23 cellular contexts compared by ENCODE assay signal in the genomic region with DNA sequence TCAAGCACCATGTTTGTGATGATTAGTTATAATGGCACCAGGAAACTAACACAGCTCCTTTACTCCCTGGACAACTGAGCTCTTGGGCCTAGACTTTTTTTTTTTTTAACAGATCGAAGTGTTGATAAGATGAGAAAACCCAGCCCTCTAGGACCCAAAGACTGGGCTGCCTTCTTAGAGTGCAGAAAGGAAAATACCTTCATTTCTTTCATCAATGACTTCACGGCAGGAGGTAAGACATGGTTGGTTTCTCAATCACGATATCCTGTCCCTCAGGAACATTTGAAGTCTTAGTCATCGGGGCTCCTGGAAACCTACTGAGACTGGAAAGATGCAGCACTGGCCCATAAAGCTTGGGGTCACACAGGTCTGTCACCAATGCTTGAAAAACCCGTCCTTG.
DNase-seq lines count a peak whose midpoint lies in the region; ATAC-seq and TF ChIP-seq lines count a peak whose summit lies in the region.
"Had no signal": no experiment of that assay in that cellular context is flagged by ENCODE, and none has a peak within 500 bp of the region (broad histone marks: within the 10 kb centered on the region; RNA-seq: fewer than 3 reads in every experiment).

No MANE protein-coding gene starts in this region.

- H3K4me3 ChIP-seq in CD4-positive, CD25-positive, alpha-beta regulatory T cell (ENCODE audit: low read depth, low read length): no peak overlapping the region
- H3K4me3 ChIP-seq in choroid plexus epithelial cell (ENCODE audit: low read depth, low read length) (no peak overlapping the region), neuronal stem cell (ENCODE audit: low read length in 2 of 2) (no peak overlapping the region), smooth muscle cell (no peak overlapping the region)
- H3K4me3 ChIP-seq: A549; BLaER1 treated with 17β-estradiol and CSF1 and Interleukin-3, amounts not matched to agents 10 nM and 100 nM; GM23338; HAP-1 had no signal

- no peak overlapping the region for H2BK120ac ChIP-seq in neuronal stem cell (ENCODE audit: low read depth, low read length)

- no peak overlapping the region for H2BK15ac ChIP-seq in neuronal stem cell (ENCODE audit: low read length)

- CTCF ChIA-PET in HEK293T (lab: Yijun Ruan, JAX): no interaction called here

- peaks cover 4% of the 10 kb centered on the region for H3K27me3 ChIP-seq in CD4-positive, CD25-positive, alpha-beta regulatory T cell (ENCODE audit: control insufficient read depth, insufficient read depth, low read length)
- no peaks in the 10 kb centered on the region for H3K27me3 ChIP-seq in neuronal stem cell (ENCODE audit: control insufficient read depth in 3 of 3, insufficient read depth in 3 of 3, low read depth in 1 of 3, low read length in 3 of 3)
- H3K27me3 ChIP-seq in smooth muscle cell (ENCODE audit: low read depth): peaks cover 31% of the 10 kb centered on the region
- H3K27me3 ChIP-seq: BE2C; BLaER1 treated with 17β-estradiol and CSF1 and Interleukin-3, amounts not matched to agents 10 nM and 100 nM had no signal

- H3K79me2 ChIP-seq in smooth muscle cell (ENCODE audit: low read depth): no peaks in the 10 kb centered on the region

- H3K9me3 Mint-ChIP-seq in CD4-positive, CD25-positive, alpha-beta regulatory T cell: peaks cover 0 to 10% (median 3%) of the 10 kb centered on the region in 7 donors
- H3K9me3 Mint-ChIP-seq: GM23338 had no signal

- H3K27ac Mint-ChIP-seq in CD4-positive, CD25-positive, alpha-beta regulatory T cell: peak overlapping the region in 2 of 3 donors; percentile 33 to 43
- H3K27ac Mint-ChIP-seq: CD4-positive, alpha-beta memory T cell; GM23338 had no signal

- H4K8ac ChIP-seq in neuronal stem cell (ENCODE audit: low read depth, low read length): no peak overlapping the region

- H2BK5ac ChIP-seq in neuronal stem cell (ENCODE audit: low read length): no peak overlapping the region

- no peak overlapping the region for H3K14ac ChIP-seq in neuronal stem cell (ENCODE audit: low read length)

- no peak overlapping the region for H3K18ac ChIP-seq in neuronal stem cell (ENCODE audit: low read length)

- no peak for DNase-seq in CD4-positive, CD25-positive, alpha-beta regulatory T cell
- DNase-seq in M059J (ENCODE audit: low read depth): peak; percentile 42
- peak; percentile 18 for DNase-seq in choroid plexus epithelial cell (ENCODE audit: low read depth)
- no peak for DNase-seq in neuronal stem cell (ENCODE audit: low spot score)
- no peak for DNase-seq in smooth muscle cell (lab: John Stamatoyannopoulos, UW; ENCODE audit: unreplicated experiment)
- no peak for DNase-seq in HEK293T (ENCODE audit: extremely low spot score)
- no peak for DNase-seq in T-helper 2 cell
- DNase-seq: 8988T; ACHN; AML-193; BE2C; Calu3; CD4-positive, alpha-beta memory T cell; COR-L47; DMS53; DMS79 treated with DMSO at 0.1 percent for 48 hours; GF-D8 had no signal

- H3K4ac ChIP-seq in neuronal stem cell (ENCODE audit: low read length): no peak overlapping the region

- ATAC-seq in CD4-positive, CD25-positive, alpha-beta regulatory T cell (ENCODE audit: low read depth in 2 of 2): no peak
- no peak for ATAC-seq in HG03432 (IDR thresholded peaks at IDR 0.05; ENCODE audit: unreplicated experiment)
- ATAC-seq: A549, GM23338 had no signal

- H3K27ac ChIP-seq in CD4-positive, CD25-positive, alpha-beta regulatory T cell (ENCODE audit: insufficient read depth, low read length, poor library complexity, severe bottlenecking): no peak overlapping the region
- H3K27ac ChIP-seq in neuronal stem cell (replicated peaks; ENCODE audit: low read length) (no peak overlapping the region), smooth muscle cell (ENCODE audit: low read depth) (no peak overlapping the region)
- H3K27ac ChIP-seq: A549; BLaER1 treated with 17β-estradiol and CSF1 and Interleukin-3, amounts not matched to agents 10 nM and 100 nM had no signal

- H3K9me3 ChIP-seq in CD4-positive, CD25-positive, alpha-beta regulatory T cell (ENCODE audit: control insufficient read depth in 2 of 2, low read length in 2 of 2): peaks cover 0 to 6% of the 10 kb centered on the region in 2 experiments
- H3K9me3 ChIP-seq in neuronal stem cell (replicated peaks in 1 of 2; ENCODE audit: control insufficient read depth in 2 of 2, insufficient read depth in 1 of 2, low read depth in 1 of 2, low read length in 2 of 2) (peaks cover 0 to 2% of the 10 kb centered on the region in 2 donors), smooth muscle cell (replicated peaks; ENCODE audit: low read depth) (no peaks in the 10 kb centered on the region)
- H3K9me3 ChIP-seq: A549, BE2C, HAP-1 had no signal

- peaks cover 21% of the 10 kb centered on the region for H3K27me3 Mint-ChIP-seq in CD4-positive, CD25-positive, alpha-beta regulatory T cell

- H3K4me1 Mint-ChIP-seq in CD4-positive, CD25-positive, alpha-beta regulatory T cell: no peaks in the 10 kb centered on the region
- H3K4me1 Mint-ChIP-seq: CD14-positive monocyte, GM23338 had no signal

- no peaks in the 10 kb centered on the region for H4K20me1 ChIP-seq in smooth muscle cell (ENCODE audit: low read depth)
- H4K20me1 ChIP-seq: BLaER1 treated with 17β-estradiol and CSF1 and Interleukin-3, amounts not matched to agents 10 nM and 100 nM had no signal

- no peaks in the 10 kb centered on the region for H3K4me1 ChIP-seq in CD4-positive, CD25-positive, alpha-beta regulatory T cell (ENCODE audit: control insufficient read depth, insufficient read depth, low read length, poor library complexity, severe bottlenecking)
- H3K4me1 ChIP-seq in neuronal stem cell (ENCODE audit: control insufficient read depth in 2 of 2, insufficient read depth in 1 of 2, low read depth in 1 of 2, low read length in 2 of 2): peaks cover 0 to 2% of the 10 kb centered on the region in 2 donors
- no peaks in the 10 kb centered on the region for H3K4me1 ChIP-seq in smooth muscle cell (ENCODE audit: low read depth)
- H3K4me1 ChIP-seq: A549, BE2C, HAP-1 had no signal

- H3K9ac ChIP-seq in neuronal stem cell (ENCODE audit: low read depth, low read length, poor library complexity) (no peak overlapping the region), smooth muscle cell (ENCODE audit: low read depth) (no peak overlapping the region)
- H3K9ac ChIP-seq: BLaER1 treated with 17β-estradiol and CSF1 and Interleukin-3, amounts not matched to agents 10 nM and 100 nM had no signal

- no peaks in the 10 kb centered on the region for H3K36me3 Mint-ChIP-seq in CD4-positive, CD25-positive, alpha-beta regulatory T cell
- H3K36me3 Mint-ChIP-seq: CD14-positive monocyte; CD4-positive, alpha-beta memory T cell had no signal

- H2AK5ac ChIP-seq in neuronal stem cell (ENCODE audit: low read depth, low read length): peak overlapping the region; percentile 30

- H2BK12ac ChIP-seq in neuronal stem cell (ENCODE audit: low read length): no peak overlapping the region

- POLR2A ChIA-PET in HEK293T (lab: Yijun Ruan, JAX): no interaction called here

- H3K4me2 ChIP-seq in neuronal stem cell (ENCODE audit: insufficient read depth, low read length, poor library complexity, severe bottlenecking) (no peak overlapping the region), smooth muscle cell (no peak overlapping the region)
- H3K4me2 ChIP-seq: A549; BLaER1 treated with 17β-estradiol and CSF1 and Interleukin-3, amounts not matched to agents 10 nM and 100 nM; GM23338 had no signal

- H3K4me3 Mint-ChIP-seq in CD4-positive, CD25-positive, alpha-beta regulatory T cell: no peak overlapping the region
- H3K4me3 Mint-ChIP-seq: CD14-positive monocyte; CD4-positive, alpha-beta memory T cell; GM23338 had no signal

- no peak overlapping the region for H3K23ac ChIP-seq in neuronal stem cell (ENCODE audit: low read depth, low read length, poor library complexity)

- no peak overlapping the region for H2AFZ ChIP-seq in neuronal stem cell (ENCODE audit: low read length)
- H2AFZ ChIP-seq in smooth muscle cell (ENCODE audit: low read depth): no peak overlapping the region
- H2AFZ ChIP-seq: GM23338 had no signal

- TF ChIP-seq CTCF in choroid plexus epithelial cell (conservative IDR thresholded peaks at IDR 0.05; ENCODE audit: low read depth, low read length) (no peak), smooth muscle cell (IDR thresholded peaks at IDR 0.05; ENCODE audit: borderline replicate concordance, insufficient read depth, poor library complexity, severe bottlenecking) (no peak)

- no peaks in the 10 kb centered on the region for H3K79me1 ChIP-seq in neuronal stem cell (ENCODE audit: low read depth, low read length)

- WGBS in neuronal stem cell (ENCODE audit: extremely low coverage in 2 of 2, insufficient read length in 2 of 2, insufficient replicate concordance in 1 of 2), 2 donors: no CpG with 5 or more reads among the region's 5 CpGs
- WGBS in smooth muscle cell (ENCODE audit: low lambda C conversion rate): 97% methylated on average over 5 of the region's 5 CpGs

- H3F3A ChIP-seq in smooth muscle cell (ENCODE audit: low read depth): no peaks in the 10 kb centered on the region

- no peaks in the 10 kb centered on the region for H3K36me3 ChIP-seq in CD4-positive, CD25-positive, alpha-beta regulatory T cell (ENCODE audit: control insufficient read depth, insufficient read depth, low read length)
- H3K36me3 ChIP-seq in neuronal stem cell (replicated peaks in 1 of 2; ENCODE audit: control insufficient read depth in 2 of 2, insufficient read depth in 2 of 2, low read length in 2 of 2) (no peaks in the 10 kb centered on the region), smooth muscle cell (ENCODE audit: low read depth) (no peaks in the 10 kb centered on the region)
- H3K36me3 ChIP-seq: BE2C; BLaER1 treated with 17β-estradiol and CSF1 and Interleukin-3, amounts not matched to agents 10 nM and 100 nM; HAP-1 had no signal

- no peak overlapping the region for H4K91ac ChIP-seq in neuronal stem cell (ENCODE audit: low read depth, low read length, poor library complexity)

TF ChIP-seq in HEK293T, 16 proteins besides CTCF, POLR2A, EP300 and RAD21 (continues in another document):
- TF ChIP-seq PKNOX1 (IDR thresholded peaks at IDR 0.05) (no peak), ARNT (IDR thresholded peaks at IDR 0.05) (no peak), NFRKB (IDR thresholded peaks at IDR 0.05) (no peak), FOXM1 (IDR thresholded peaks at IDR 0.05; ENCODE audit: borderline replicate concordance) (no peak), ELF4 (IDR thresholded peaks at IDR 0.05) (no peak), SUZ12 (IDR thresholded peaks at IDR 0.05) (no peak), ZNF384 (IDR thresholded peaks at IDR 0.05) (no peak), SP1 (IDR thresholded peaks at IDR 0.05) (no peak), LEF1 (IDR thresholded peaks at IDR 0.05; ENCODE audit: borderline replicate concordance) (no peak), FOXK2 (IDR thresholded peaks at IDR 0.05) (no peak)

Comparison
In these comparisons a context has a peak if more than half of its experiments do, and no peak if none do; other contexts are left out.
1. DNase-seq: peak in M059J (single experiment) and choroid plexus epithelial cell (single experiment); none in CD4-positive, CD25-positive, alpha-beta regulatory T cell (0 of 3), neuronal stem cell (single experiment), smooth muscle cell (single experiment), HEK293T (single experiment) and T-helper 2 cell (0 of 5).